Comparison of ENCODE assay signal across 7 cellular contexts in the genomic region with DNA sequence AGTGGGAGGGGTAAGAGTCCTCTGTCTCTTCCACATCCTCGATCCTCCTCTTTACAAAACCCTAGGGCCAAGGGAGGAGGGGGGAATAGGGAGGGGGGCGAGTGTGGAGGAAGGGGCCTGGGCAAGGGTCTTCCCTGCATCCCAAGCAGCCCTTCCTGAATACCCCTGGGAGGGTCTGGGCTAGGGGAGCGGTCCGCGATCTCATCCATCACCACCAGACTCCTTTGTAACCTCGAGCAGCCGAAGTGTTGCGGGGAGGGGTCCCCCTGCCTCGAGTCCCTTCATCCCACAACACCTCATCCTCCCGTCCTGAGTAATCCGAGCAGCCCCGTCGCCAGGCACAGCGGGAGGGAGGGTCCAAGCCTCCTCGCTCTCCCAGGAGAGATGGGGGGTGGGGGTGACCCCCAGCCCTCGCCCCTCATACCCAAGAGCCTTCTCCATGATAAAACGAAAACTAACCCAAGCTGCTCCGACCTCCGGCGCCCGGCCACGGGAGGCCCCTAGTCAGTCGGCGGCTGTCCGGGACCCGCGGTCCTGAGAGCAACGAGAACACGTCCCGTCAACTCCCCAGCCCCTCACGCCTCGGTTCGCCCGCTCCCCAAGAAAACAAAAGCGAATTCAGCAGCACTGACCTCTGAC. TPM values are rescaled to one million over a fixed set of nuclear protein-coding genes. Genes with fewer than 3 reads are reported as not detected.
DNase-seq lines count a peak whose midpoint lies in the region; ATAC-seq, FAIRE-seq and TF ChIP-seq lines count a peak whose summit lies in the region.

No MANE protein-coding gene starts in this region.

- DNase-seq in SJSA1 (ENCODE audit: low read depth in 1 of 2, low spot score in 2 of 2) (no peak), foreskin fibroblast (no peak), skeletal muscle cell (ENCODE audit: low read depth) (no peak), H54 (ENCODE audit: insufficient read length, low spot score) (no peak), NCI-H2196 treated with DMSO at 0.1 percent for 48 hours (lab: John Stamatoyannopoulos, UW; ENCODE audit: unreplicated experiment) (no peak)

- no peaks in the 10 kb centered on the region for H3K36me3 ChIP-seq in SJSA1

- H3K27ac ChIP-seq in SJSA1 = no peak overlapping the region

- H3K4me1 ChIP-seq in SJSA1 (replicated peaks) = peaks cover 31% of the 10 kb centered on the region

- peak overlapping the region; percentile 30 for H3K4me3 ChIP-seq in SJSA1
- H3K4me3 ChIP-seq in foreskin fibroblast (ENCODE audit: low read depth in 1 of 2, low read length in 2 of 2) = peak overlapping the region; percentile 47 to 49
- H3K4me3 ChIP-seq in skeletal muscle cell (ENCODE audit: low read depth, low read length) = peak overlapping the region; percentile 42

- no peaks in the 10 kb centered on the region for H3K9me3 ChIP-seq in SJSA1 (replicated peaks)

- ATAC-seq in GM18519 (IDR thresholded peaks at IDR 0.05; ENCODE audit: low FRiP score, unreplicated experiment) (peak; percentile 6), HG02571 (IDR thresholded peaks at IDR 0.05; ENCODE audit: unreplicated experiment) (peak; percentile 12)

- no peak for TF ChIP-seq POLR2A in H54 (IDR thresholded peaks at IDR 0.05; ENCODE audit: low read depth, low read length)

- no peak for FAIRE-seq in H54 (lab: Jason Lieb, UNC)

- TF ChIP-seq CTCF in foreskin fibroblast (IDR thresholded peaks at IDR 0.05; ENCODE audit: low read depth, low read length) = no peak

- no peaks in the 10 kb centered on the region for H3K27me3 ChIP-seq in SJSA1 (replicated peaks)

RNA-seq across cellular contexts. Expression of gene SMPD3, which starts 0.5 kb away (rescaled TPM):
- total RNA-seq in SJSA1 (2014; rRNA removed; shearing (Covaris generic)) = 1.3 TPM in 1 of 2 replicates, not detected in the other
